In genomic region chrX:11446331-11446730, GRCh38 we compare ENCODE assay signal across 18 cellular contexts.
DNase-seq lines count a peak whose midpoint lies in the region; TF ChIP-seq lines count a peak whose summit lies in the region.
"Had no signal": no experiment of that assay in that cellular context is flagged by ENCODE, and none has a peak within 500 bp of the region (broad histone marks: within the 10 kb centered on the region; RNA-seq: fewer than 3 reads in every experiment).

No MANE protein-coding gene starts in this region.

- no peak overlapping the region for H3K27ac Mint-ChIP-seq in activated naive CD8-positive, alpha-beta T cell treated with anti-CD3 and anti-CD28 coated beads for 36 hours
- no peak overlapping the region for H3K27ac Mint-ChIP-seq in activated CD4-positive, alpha-beta T cell treated with anti-CD3 and anti-CD28 coated beads, Interleukin-2, amount 10 ng/mL, durations not matched to agents 7 days and 5 days
- H3K27ac Mint-ChIP-seq: activated naive CD4-positive, alpha-beta T cell treated with anti-CD3 and anti-CD28 coated beads for 36 hours; H9 had no signal

- no peaks in the 10 kb centered on the region for H3K27me3 ChIP-seq in ascending aorta
- H3K27me3 ChIP-seq in sigmoid colon: no peaks in the 10 kb centered on the region

- TF ChIP-seq EP300 in sigmoid colon (IDR thresholded peaks at IDR 0.05): no peak

- peak; percentile 84 for DNase-seq in EH (ENCODE audit: low read depth)
- no peak for DNase-seq in ascending aorta (ENCODE audit: low spot score in 2 of 2)
- DNase-seq in fibroblast of peridontal ligament (ENCODE audit: extremely low read depth): peak; percentile 69
- DNase-seq in sigmoid colon: no peak
- DNase-seq in activated naive CD8-positive, alpha-beta T cell treated with anti-CD3 and anti-CD28 coated beads for 36 hours: no peak
- DNase-seq in stimulated activated CD4-positive, alpha-beta T cell treated with anti-CD3 and anti-CD28 coated beads, Interleukin-4, amount 100 ng/mL, for 1 hour: no peak
- no peak for DNase-seq in activated CD4-positive, alpha-beta T cell treated with anti-CD3 and anti-CD28 coated beads, Interleukin-2, amount 10 ng/mL, durations not matched to agents 7 days and 5 days
- DNase-seq in NCI-H345 (lab: John Stamatoyannopoulos, UW): no peak
- DNase-seq: activated naive CD4-positive, alpha-beta T cell treated with anti-CD3 and anti-CD28 coated beads for 36 hours; DND-41; H9; hypothalamus; kidney; NCI-H2107; NCI-H526; stimulated activated CD4-positive, alpha-beta T cell treated with anti-CD3 and anti-CD28 coated beads, Interleukin-12 subunit alpha, Interleukin-12 subunit beta, amount 100 ng/mL, for 4 hours; trophoblast cell had no signal

- no peaks in the 10 kb centered on the region for H3K27me3 Mint-ChIP-seq in activated naive CD8-positive, alpha-beta T cell treated with anti-CD3 and anti-CD28 coated beads for 36 hours
- H3K27me3 Mint-ChIP-seq in activated CD4-positive, alpha-beta T cell treated with anti-CD3 and anti-CD28 coated beads, Interleukin-2, amount 10 ng/mL, durations not matched to agents 7 days and 5 days: no peaks in the 10 kb centered on the region

- intact Hi-C loops in ascending aorta (cut with DNase I) (loop anchor here (2.0 kb wide), 1 partner anchor 26 kb away; no protein-coding TSS in a partner anchor), sigmoid colon (cut with DNase I) (no loop called here)

- H3K36me3 ChIP-seq in ascending aorta (no peaks in the 10 kb centered on the region), sigmoid colon (no peaks in the 10 kb centered on the region)

- TF ChIP-seq POLR2A in sigmoid colon (IDR thresholded peaks at IDR 0.05): no peak

- H3K9me3 Mint-ChIP-seq in activated naive CD8-positive, alpha-beta T cell treated with anti-CD3 and anti-CD28 coated beads for 36 hours: no peaks in the 10 kb centered on the region
- H3K9me3 Mint-ChIP-seq in activated CD4-positive, alpha-beta T cell treated with anti-CD3 and anti-CD28 coated beads, Interleukin-2, amount 10 ng/mL, durations not matched to agents 7 days and 5 days: no peaks in the 10 kb centered on the region
- H3K9me3 Mint-ChIP-seq: activated naive CD4-positive, alpha-beta T cell treated with anti-CD3 and anti-CD28 coated beads for 36 hours had no signal

- TF ChIP-seq CTCF in ascending aorta (IDR thresholded peaks at IDR 0.05) (no peak), sigmoid colon (IDR thresholded peaks at IDR 0.05) (no peak)

- H3K4me3 ChIP-seq in ascending aorta (no peak overlapping the region), sigmoid colon (no peak overlapping the region)

- POLR2A ChIA-PET in activated CD4-positive, alpha-beta T cell treated with anti-CD3 and anti-CD28 coated beads, Interleukin-2, amount 10 ng/mL, durations not matched to agents 7 days and 5 days (lab: Charles Lee): no interaction called here

- no peaks in the 10 kb centered on the region for H3K4me1 Mint-ChIP-seq in activated naive CD8-positive, alpha-beta T cell treated with anti-CD3 and anti-CD28 coated beads for 36 hours
- H3K4me1 Mint-ChIP-seq in activated CD4-positive, alpha-beta T cell treated with anti-CD3 and anti-CD28 coated beads, Interleukin-2, amount 10 ng/mL, durations not matched to agents 7 days and 5 days: no peaks in the 10 kb centered on the region
- H3K4me1 Mint-ChIP-seq: neural crest cell had no signal

- H3K36me3 Mint-ChIP-seq in activated naive CD8-positive, alpha-beta T cell treated with anti-CD3 and anti-CD28 coated beads for 36 hours: no peaks in the 10 kb centered on the region
- H3K36me3 Mint-ChIP-seq in activated CD4-positive, alpha-beta T cell treated with anti-CD3 and anti-CD28 coated beads, Interleukin-2, amount 10 ng/mL, durations not matched to agents 7 days and 5 days (ENCODE audit: low read depth): no peaks in the 10 kb centered on the region

- 77 to 80% methylated on average over 2 of the region's 2 CpGs for WGBS in sigmoid colon, 2 donors

- peaks cover 0 to 17% of the 10 kb centered on the region in 2 donors for H3K4me1 ChIP-seq in ascending aorta
- H3K4me1 ChIP-seq in sigmoid colon: peaks cover 0 to 37% (median 23%) of the 10 kb centered on the region in 4 donors

- CTCF ChIA-PET in activated CD4-positive, alpha-beta T cell treated with anti-CD3 and anti-CD28 coated beads, Interleukin-2, amount 10 ng/mL, durations not matched to agents 7 days and 5 days (lab: Charles Lee): no interaction called here

- H3K9me3 ChIP-seq in ascending aorta: no peaks in the 10 kb centered on the region
- H3K9me3 ChIP-seq in sigmoid colon: no peaks in the 10 kb centered on the region

- no peak overlapping the region for H3K4me3 Mint-ChIP-seq in activated naive CD8-positive, alpha-beta T cell treated with anti-CD3 and anti-CD28 coated beads for 36 hours
- H3K4me3 Mint-ChIP-seq in activated CD4-positive, alpha-beta T cell treated with anti-CD3 and anti-CD28 coated beads, Interleukin-2, amount 10 ng/mL, durations not matched to agents 7 days and 5 days: no peak overlapping the region
- H3K4me3 Mint-ChIP-seq: activated naive CD4-positive, alpha-beta T cell treated with anti-CD3 and anti-CD28 coated beads for 36 hours; H9; neural crest cell had no signal

- H3K27ac ChIP-seq in ascending aorta (peak overlapping the region; percentile 70 to 79), sigmoid colon (peak overlapping the region; percentile 44 to 76 (median 64))

Comparison
In these comparisons a context has a peak if more than half of its experiments do, and no peak if none do; other contexts are left out.
1. DNase-seq: peak in EH (single experiment) and fibroblast of peridontal ligament (single experiment); none in ascending aorta (0 of 2), sigmoid colon (single experiment), activated naive CD8-positive, alpha-beta T cell treated with anti-CD3 and anti-CD28 coated beads for 36 hours (single experiment), stimulated activated CD4-positive, alpha-beta T cell treated with anti-CD3 and anti-CD28 coated beads, Interleukin-4, amount 100 ng/mL, for 1 hour (single experiment), activated CD4-positive, alpha-beta T cell treated with anti-CD3 and anti-CD28 coated beads, Interleukin-2, amount 10 ng/mL, durations not matched to agents 7 days and 5 days (single experiment) and NCI-H345 (single experiment).